8 cellular contexts compared by ENCODE assay signal in genomic region chr11:110433393-110434333, GRCh38. TPM values are rescaled to one million over a fixed set of nuclear protein-coding genes. Genes with fewer than 3 reads are reported as not detected.
A peak's percentile ranks its signal among the peaks of the same experiment; 100 is the strongest.
DNase-seq lines count a peak whose midpoint lies in the region; FAIRE-seq and TF ChIP-seq lines count a peak whose summit lies in the region.

No MANE protein-coding gene starts in this region.

- peak; percentile 77 for FAIRE-seq in RCC 7860 (lab: Jason Lieb, UNC)

- peak in 5 of 6 experiments; percentile 32 to 70 (median 65) for TF ChIP-seq CTCF in esophagus squamous epithelium (IDR thresholded peaks at IDR 0.05)

- intact Hi-C loops in esophagus squamous epithelium (cut with DNase I), result no loop called here

- peak; percentile 19 for DNase-seq in H4 (ENCODE audit: low spot score)
- DNase-seq in RCC 7860 (ENCODE audit: low spot score), result no peak
- DNase-seq in esophagus squamous epithelium (lab: John Stamatoyannopoulos, UW), result no peak
- DNase-seq in retina, result peak; percentile 53
- no peak for DNase-seq in putamen (ENCODE audit: low spot score)
- DNase-seq in activated CD4-positive, alpha-beta T cell treated with anti-CD3 and anti-CD28 coated beads for 4 hours, result no peak
- DNase-seq in activated CD8-positive, alpha-beta memory T cell treated with anti-CD3 and anti-CD28 coated beads, Interleukin-2, amount 50 U/mL, for 48 hours, result no peak

- H3K4me1 ChIP-seq in BLaER1 treated with 17β-estradiol and CSF1 and Interleukin-3, amounts not matched to agents 10 nM and 100 nM, result peaks cover 42 to 61% (median 55%) of the 10 kb centered on the region in 10 experiments
- H3K4me1 ChIP-seq in esophagus squamous epithelium, result peaks cover 14 to 82% (median 26%) of the 10 kb centered on the region in 3 donors

- WGBS in esophagus squamous epithelium, 2 donors, result 47 to 53% methylated on average over 5 of the region's 5 CpGs

- H3K4me2 ChIP-seq in BLaER1 treated with 17β-estradiol and CSF1 and Interleukin-3, amounts not matched to agents 10 nM and 100 nM, result peak overlapping the region in 10 of 11 experiments; percentile 76 to 94 (median 89); a peak in 19 of 22 replicates

- H4K20me1 ChIP-seq in BLaER1 treated with 17β-estradiol and CSF1 and Interleukin-3, amounts not matched to agents 10 nM and 100 nM, result peaks cover 25 to 74% (median 58%) of the 10 kb centered on the region in 11 experiments; a peak in 20 of 22 replicates

- H3K27ac ChIP-seq in BLaER1 treated with 17β-estradiol and CSF1 and Interleukin-3, amounts not matched to agents 10 nM and 100 nM, result peak overlapping the region in 2 of 11 experiments; percentile 1 to 12; a peak in 3 of 22 replicates
- peak overlapping the region in 2 of 4 donors; percentile 23 to 64 for H3K27ac ChIP-seq in esophagus squamous epithelium

- H3K9ac ChIP-seq in BLaER1 treated with 17β-estradiol and CSF1 and Interleukin-3, amounts not matched to agents 10 nM and 100 nM, result peak overlapping the region in 2 of 11 experiments; percentile 11 to 12; a peak in 1 of 22 replicates

- H3K27me3 ChIP-seq in BLaER1 treated with 17β-estradiol and CSF1 and Interleukin-3, amounts not matched to agents 10 nM and 100 nM, result no peaks in the 10 kb centered on the region
- no peaks in the 10 kb centered on the region for H3K27me3 ChIP-seq in esophagus squamous epithelium

- 0 out of 20 replicates have a peak overlapping the region, but pooled peaks of 1 of the 10 experiments have one; percentile 99 for H3K4me3 ChIP-seq in BLaER1 treated with 17β-estradiol and CSF1 and Interleukin-3, amounts not matched to agents 10 nM and 100 nM
- H3K4me3 ChIP-seq in esophagus squamous epithelium, result no peak overlapping the region

- no peak for TF ChIP-seq POLR2A in esophagus squamous epithelium (IDR thresholded peaks at IDR 0.05)

- H3K9me3 ChIP-seq in BLaER1 treated with 17β-estradiol and CSF1 and Interleukin-3, amounts not matched to agents 10 nM and 100 nM (replicated peaks in 1 of 11), result peaks cover 0 to 17% (median 12%) of the 10 kb centered on the region in 11 experiments; a peak in 17 of 22 replicates
- no peaks in the 10 kb centered on the region for H3K9me3 ChIP-seq in esophagus squamous epithelium

- H3K36me3 ChIP-seq in BLaER1 treated with 17β-estradiol and CSF1 and Interleukin-3, amounts not matched to agents 10 nM and 100 nM, result peaks cover 20 to 28% (median 21%) of the 10 kb centered on the region in 11 experiments; a peak in 21 of 22 replicates
- peaks cover 0 to 17% (median 0%) of the 10 kb centered on the region in 3 donors for H3K36me3 ChIP-seq in esophagus squamous epithelium

RNA-seq across cellular contexts. Expression of gene FDX1, which starts 3.9 kb away (rescaled TPM):
- 17.9 and 19.0 TPM in 2 replicates for total RNA-seq in H4 (2014; rRNA removed; shearing (Covaris generic))
- 10 to 100 TPM; 13.7 to 22.2 (median 17.5) TPM for total RNA-seq in esophagus squamous epithelium

Comparison
In these comparisons a context has a peak if more than half of its experiments do, and no peak if none do; other contexts are left out.
1. DNase-seq: peak in H4 (single experiment) and retina (single experiment); none in RCC 7860 (single experiment), esophagus squamous epithelium (single experiment), putamen (single experiment), activated CD4-positive, alpha-beta T cell treated with anti-CD3 and anti-CD28 coated beads for 4 hours (0 of 2) and activated CD8-positive, alpha-beta memory T cell treated with anti-CD3 and anti-CD28 coated beads, Interleukin-2, amount 50 U/mL, for 48 hours (single experiment).